Comparison of ENCODE assay signal across 18 cellular contexts in the genomic region with DNA sequence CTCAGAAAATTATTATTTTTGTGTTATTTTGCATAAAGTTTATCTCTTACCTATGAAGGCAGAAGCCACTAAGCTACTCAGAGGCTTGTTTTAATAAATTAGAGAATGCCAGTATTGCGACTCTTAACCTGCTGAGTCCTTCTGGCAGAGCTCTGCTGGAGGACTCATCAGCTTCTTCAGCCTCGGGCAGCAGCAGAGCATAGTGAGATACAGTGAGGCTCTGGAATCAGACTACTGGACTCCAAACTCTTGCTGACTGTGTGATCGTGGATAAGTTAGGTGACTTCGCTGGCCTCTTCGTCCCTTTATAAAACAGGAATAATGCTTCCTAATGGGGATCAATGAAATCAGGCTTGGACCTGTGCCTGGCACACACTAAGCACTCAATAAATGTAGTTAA. TPM values are rescaled to one million over a fixed set of nuclear protein-coding genes. Genes with fewer than 3 reads are reported as not detected.
DNase-seq lines count a peak whose midpoint lies in the region; TF ChIP-seq lines count a peak whose summit lies in the region.
"Had no signal": no experiment of that assay in that cellular context is flagged by ENCODE, and none has a peak within 500 bp of the region (broad histone marks: within the 10 kb centered on the region; RNA-seq: fewer than 3 reads in every experiment).

No MANE protein-coding gene starts in this region.

- no peak for TF ChIP-seq POLR2A in esophagus squamous epithelium (IDR thresholded peaks at IDR 0.05)

- H4K20me1 ChIP-seq in SU-DHL-6 (ENCODE audit: low read depth, low read length) = no peaks in the 10 kb centered on the region

- no peaks in the 10 kb centered on the region for H3K27me3 Mint-ChIP-seq in neural crest cell (ENCODE audit: low read depth)
- H3K27me3 Mint-ChIP-seq: activated CD4-positive, alpha-beta memory T cell treated with anti-CD3 and anti-CD28 coated beads for 36 hours; activated T-cell treated with anti-CD3 and anti-CD28 coated beads, Interleukin-2, amount 50 U/mL, for 24 hours had no signal

- H3K27me3 ChIP-seq in HUES64 (ENCODE audit: insufficient read depth, low read length) (no peaks in the 10 kb centered on the region), SU-DHL-6 (ENCODE audit: low read length) (no peaks in the 10 kb centered on the region), esophagus squamous epithelium (no peaks in the 10 kb centered on the region)
- H3K27me3 ChIP-seq: esophagus muscularis mucosa had no signal

- DNase-seq in NCI-H82 (lab: John Stamatoyannopoulos, UW) = peak; percentile 38
- no peak for DNase-seq in NCI-H82 treated with DMSO at 0.1 percent for 48 hours (lab: John Stamatoyannopoulos, UW; ENCODE audit: unreplicated experiment)
- DNase-seq in neural crest cell (ENCODE audit: low read depth, low spot score) = no peak
- no peak for DNase-seq in SIG-M5 (lab: John Stamatoyannopoulos, UW)
- DNase-seq in esophagus squamous epithelium (lab: John Stamatoyannopoulos, UW) = no peak
- DNase-seq in nucleus accumbens (lab: John Stamatoyannopoulos, UW) = no peak
- DNase-seq: activated naive CD4-positive, alpha-beta T cell treated with Interleukin-2 at 50 U/mL for 16 hours; activated T-cell treated with anti-CD3 and anti-CD28 coated beads, Interleukin-2, amount 50 U/mL, for 24 hours; effector CD8-positive, alpha-beta T cell; left cardiac atrium; midbrain; stimulated activated CD4-positive, alpha-beta T cell treated with anti-CD3 and anti-CD28 coated beads, Interleukin-4, amount 100 ng/mL, for 24 hours had no signal

- peaks cover 58% of the 10 kb centered on the region for H3K4me1 Mint-ChIP-seq in neural crest cell

- TF ChIP-seq CTCF in SU-DHL-6 (IDR thresholded peaks at IDR 0.05; ENCODE audit: insufficient read depth, low read length, poor library complexity, severe bottlenecking) = no peak
- no peak for TF ChIP-seq CTCF in neural crest cell (conservative IDR thresholded peaks at IDR 0.05)
- no peak for TF ChIP-seq CTCF in esophagus squamous epithelium (IDR thresholded peaks at IDR 0.05)

- H3K4me1 ChIP-seq in HUES64 (ENCODE audit: insufficient read depth, low read length) (peaks cover 31% of the 10 kb centered on the region), esophagus squamous epithelium (peaks cover 4 to 36% (median 13%) of the 10 kb centered on the region in 3 donors)

- intact Hi-C loops in esophagus squamous epithelium (cut with DNase I) = no loop called here

- H3K4me3 ChIP-seq in HUES64 (ENCODE audit: low read length) = peak overlapping the region; percentile 9; the same call in 1 of the 2 replicates
- no peak overlapping the region for H3K4me3 ChIP-seq in SU-DHL-6 (ENCODE audit: insufficient read depth, low read length, poor library complexity, severe bottlenecking)
- H3K4me3 ChIP-seq in esophagus squamous epithelium = peak overlapping the region in 1 of 4 donors; percentile 55
- H3K4me3 ChIP-seq: esophagus muscularis mucosa had no signal

- H3K36me3 Mint-ChIP-seq in neural crest cell (ENCODE audit: low read depth) = peaks cover 2% of the 10 kb centered on the region

- H3K27ac Mint-ChIP-seq in neural crest cell (ENCODE audit: unreplicated experiment) = no peak overlapping the region
- H3K27ac Mint-ChIP-seq: activated CD4-positive, alpha-beta memory T cell treated with anti-CD3 and anti-CD28 coated beads for 36 hours; activated T-cell treated with anti-CD3 and anti-CD28 coated beads, Interleukin-2, amount 50 U/mL, for 24 hours; HFFc6; nephron progenitor cell had no signal

- H3K27ac ChIP-seq in HUES64 (ENCODE audit: low read depth, low read length) (0 out of 2 replicates have a peak overlapping the region, but pooled peaks have one; percentile 10), SU-DHL-6 (ENCODE audit: low read depth, low read length) (no peak overlapping the region), esophagus squamous epithelium (peak overlapping the region in 2 of 4 donors; percentile 94 to 97)
- H3K27ac ChIP-seq: esophagus muscularis mucosa had no signal

- peak overlapping the region; percentile 89 for H3K4me3 Mint-ChIP-seq in neural crest cell
- H3K4me3 Mint-ChIP-seq: activated CD4-positive, alpha-beta memory T cell treated with anti-CD3 and anti-CD28 coated beads for 36 hours had no signal

- no peak overlapping the region for H3K9ac ChIP-seq in HUES64 (ENCODE audit: low read depth, low read length)
- H3K9ac ChIP-seq in SU-DHL-6 (ENCODE audit: low read length) = no peak overlapping the region

- H3K36me3 ChIP-seq in HUES64 (ENCODE audit: insufficient read depth, low read length) (peaks cover 29% of the 10 kb centered on the region), SU-DHL-6 (ENCODE audit: low read length) (peaks cover 8% of the 10 kb centered on the region), esophagus squamous epithelium (peaks cover 0 to 19% (median 0%) of the 10 kb centered on the region in 3 donors)
- H3K36me3 ChIP-seq: esophagus muscularis mucosa had no signal

- H3K9me3 Mint-ChIP-seq in neural crest cell = no peaks in the 10 kb centered on the region
- H3K9me3 Mint-ChIP-seq: activated CD4-positive, alpha-beta memory T cell treated with anti-CD3 and anti-CD28 coated beads for 36 hours; activated T-cell treated with anti-CD3 and anti-CD28 coated beads, Interleukin-2, amount 50 U/mL, for 24 hours; HFFc6 had no signal

- WGBS in HUES64 = 89% methylated on average over 5 of the region's 5 CpGs
- 62 to 77% methylated on average over 5 of the region's 5 CpGs for WGBS in esophagus squamous epithelium, 2 donors

- 0 out of 2 replicates have a peak, but pooled peaks cover 2% of the 10 kb centered on the region for H3F3A ChIP-seq in SU-DHL-6 (ENCODE audit: insufficient read depth)

- no peak overlapping the region for H2AFZ ChIP-seq in SU-DHL-6 (ENCODE audit: low read depth, low read length, severe bottlenecking)

- peaks cover 32% of the 10 kb centered on the region for H3K79me2 ChIP-seq in SU-DHL-6 (ENCODE audit: insufficient read depth, low read length)

- no peaks in the 10 kb centered on the region for H3K9me2 ChIP-seq in SU-DHL-6 (replicated peaks; ENCODE audit: insufficient read depth, low read length)

- peak overlapping the region; percentile 85 for H3K4me2 ChIP-seq in SU-DHL-6 (ENCODE audit: low read depth, low read length, poor library complexity, severe bottlenecking)

- H3K9me3 ChIP-seq in HUES64 (ENCODE audit: insufficient read depth, low read depth, low read length) (no peaks in the 10 kb centered on the region), SU-DHL-6 (ENCODE audit: insufficient read depth, low read length) (no peaks in the 10 kb centered on the region), esophagus squamous epithelium (no peaks in the 10 kb centered on the region)
- H3K9me3 ChIP-seq: esophagus muscularis mucosa had no signal

RNA-seq across cellular contexts. Expression of a gene that starts 1.7 kb away (rescaled TPM):
- 48.3 TPM for polyA plus RNA-seq in HUES64 (2013, experiment 1 of 2)
- 44.3 TPM for polyA plus RNA-seq in HUES64 (2013, experiment 2 of 2)
- total RNA-seq in neural crest cell = 38.2 and 42.7 TPM in 2 replicates
- total RNA-seq in esophagus squamous epithelium = 10 to 100 TPM; 22.6 to 41.8 (median 25.8) TPM

RNA-seq across cellular contexts. Expression of a gene that starts 1.8 kb away (rescaled TPM):
- polyA plus RNA-seq in HUES64 (2013, experiment 1 of 2) = 41.3 TPM
- 36.1 TPM for polyA plus RNA-seq in HUES64 (2013, experiment 2 of 2)
- total RNA-seq in neural crest cell = 69.3 and 69.7 TPM in 2 replicates
- 10 to 100 TPM in 1 of 4 donors, 1 to 10 TPM in 3; 3.5 to 12.2 (median 6.4) TPM for total RNA-seq in esophagus squamous epithelium
